ENCODE assay signal across 3 cellular contexts in genomic region chr15:28714176-28714575, GRCh38. TPM values are rescaled to one million over a fixed set of nuclear protein-coding genes. Genes with fewer than 3 reads are reported as not detected.
"Had no signal": no experiment of that assay in that cellular context is flagged by ENCODE, and none has a peak within 500 bp of the region (broad histone marks: within the 10 kb centered on the region; RNA-seq: fewer than 3 reads in every experiment).

No MANE protein-coding gene starts in this region.

RNA-seq across cellular contexts. Expression of gene GOLGA8M, which starts 2.0 kb away (rescaled TPM):
- total RNA-seq: mammary epithelial cell had no signal
- polyA plus RNA-seq: keratinocyte; naive thymus-derived CD8-positive, alpha-beta T cell had no signal
